15 cellular contexts compared by ENCODE assay signal in the genomic region with DNA sequence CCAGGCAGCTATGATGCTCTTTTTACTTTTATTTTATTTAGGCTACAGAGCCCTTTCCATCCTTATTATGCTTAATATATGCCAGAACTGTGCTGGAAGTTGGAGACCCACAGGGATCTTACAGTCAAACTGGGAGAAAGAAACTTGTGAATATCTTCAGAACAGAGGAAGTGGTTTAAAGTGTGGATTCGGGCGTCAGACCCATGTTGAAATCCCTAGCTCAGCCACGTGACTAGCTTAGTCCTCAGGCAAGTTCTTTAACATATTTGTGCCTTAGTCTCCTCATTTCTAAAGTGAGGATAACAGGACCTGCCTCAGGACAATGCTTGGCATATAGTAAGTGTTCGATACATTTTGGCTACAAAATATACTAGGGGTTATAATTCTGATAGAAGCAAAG. TPM values are rescaled to one million over a fixed set of nuclear protein-coding genes. Genes with fewer than 3 reads are reported as not detected.
DNase-seq lines count a peak whose midpoint lies in the region; ATAC-seq and TF ChIP-seq lines count a peak whose summit lies in the region.
"Had no signal": no experiment of that assay in that cellular context is flagged by ENCODE, and none has a peak within 500 bp of the region (broad histone marks: within the 10 kb centered on the region; RNA-seq: fewer than 3 reads in every experiment).

No MANE protein-coding gene starts in this region.

- no peak overlapping the region for H3K27ac Mint-ChIP-seq in activated CD8-positive, alpha-beta memory T cell treated with anti-CD3 and anti-CD28 coated beads, Interleukin-2, amount 10 ng/mL, durations not matched to agents 7 days and 5 days
- H3K27ac Mint-ChIP-seq: activated B cell treated with CpG ODN at 0.5 μM for 24 hours, IgD-negative memory B cell, mesothelial cell of epicardium had no signal

- no peak overlapping the region for H3K4me3 Mint-ChIP-seq in activated CD8-positive, alpha-beta memory T cell treated with anti-CD3 and anti-CD28 coated beads, Interleukin-2, amount 10 ng/mL, durations not matched to agents 7 days and 5 days
- H3K4me3 Mint-ChIP-seq: activated B cell treated with CpG ODN at 0.5 μM for 24 hours, IgD-negative memory B cell, mesothelial cell of epicardium had no signal

- H3K27me3 Mint-ChIP-seq in activated CD8-positive, alpha-beta memory T cell treated with anti-CD3 and anti-CD28 coated beads, Interleukin-2, amount 10 ng/mL, durations not matched to agents 7 days and 5 days, result peaks cover 55% of the 10 kb centered on the region
- H3K27me3 Mint-ChIP-seq: activated B cell treated with CpG ODN at 0.5 μM for 24 hours, IgD-negative memory B cell had no signal

- peaks cover 3% of the 10 kb centered on the region for H3K36me3 Mint-ChIP-seq in activated CD8-positive, alpha-beta memory T cell treated with anti-CD3 and anti-CD28 coated beads, Interleukin-2, amount 10 ng/mL, durations not matched to agents 7 days and 5 days
- H3K36me3 Mint-ChIP-seq: IgD-negative memory B cell had no signal

- peaks cover 46% of the 10 kb centered on the region for H3K4me1 Mint-ChIP-seq in activated CD8-positive, alpha-beta memory T cell treated with anti-CD3 and anti-CD28 coated beads, Interleukin-2, amount 10 ng/mL, durations not matched to agents 7 days and 5 days
- H3K4me1 Mint-ChIP-seq: activated B cell treated with CpG ODN at 0.5 μM for 24 hours had no signal

- no peaks in the 10 kb centered on the region for H3K9me3 ChIP-seq in psoas muscle
- H3K9me3 ChIP-seq: heart right ventricle had no signal

- H3K27me3 ChIP-seq in psoas muscle (ENCODE audit: insufficient read depth in 3 of 3, low read length in 2 of 3), result no peaks in the 10 kb centered on the region

- CTCF ChIA-PET in activated CD8-positive, alpha-beta memory T cell treated with anti-CD3 and anti-CD28 coated beads, Interleukin-2, amount 10 ng/mL, durations not matched to agents 7 days and 5 days (lab: Charles Lee), result no interaction called here

- TF ChIP-seq CTCF in choroid plexus epithelial cell (conservative IDR thresholded peaks at IDR 0.05; ENCODE audit: low read depth, low read length) (no peak), psoas muscle (IDR thresholded peaks at IDR 0.05) (no peak)

- H3K9me3 Mint-ChIP-seq in activated CD8-positive, alpha-beta memory T cell treated with anti-CD3 and anti-CD28 coated beads, Interleukin-2, amount 10 ng/mL, durations not matched to agents 7 days and 5 days (ENCODE audit: low read depth), result no peaks in the 10 kb centered on the region
- H3K9me3 Mint-ChIP-seq: activated B cell treated with CpG ODN at 0.5 μM for 24 hours, IgD-negative memory B cell had no signal

- peaks cover 0 to 4% of the 10 kb centered on the region in 2 donors for H3K36me3 ChIP-seq in psoas muscle (ENCODE audit: insufficient read depth in 1 of 2, low read depth in 1 of 2)

- intact Hi-C loops in psoas muscle (cut with DNase I), result no loop called here

- peak overlapping the region; percentile 59 for H3K27ac ChIP-seq in psoas muscle

- H3K4me1 ChIP-seq in psoas muscle, result peaks cover 81% of the 10 kb centered on the region

- 59 to 78% (median 67%) methylated on average over 4 of the region's 4 CpGs for WGBS in psoas muscle, 3 donors

- ATAC-seq in activated CD8-positive, alpha-beta memory T cell treated with anti-CD3 and anti-CD28 coated beads, Interleukin-2, amount 10 ng/mL, durations not matched to agents 7 days and 5 days, result peak; percentile 24
- peak in 3 of 4 donors; percentile 25 to 44 (median 27) for ATAC-seq in psoas muscle

- DNase-seq in activated CD8-positive, alpha-beta memory T cell treated with anti-CD3 and anti-CD28 coated beads, Interleukin-2, amount 10 ng/mL, durations not matched to agents 7 days and 5 days, result peak; percentile 42
- no peak for DNase-seq in activated CD8-positive, alpha-beta memory T cell treated with anti-CD3 and anti-CD28 coated beads, Interleukin-2, amount 50 U/mL, for 48 hours
- DNase-seq in OCI-M1 (lab: John Stamatoyannopoulos, UW) (peak; percentile 81), choroid plexus epithelial cell (ENCODE audit: low read depth) (peak; percentile 78), psoas muscle (no peak), GM19240 (ENCODE audit: insufficient read length, low spot score) (no peak), DMS53 treated with DMSO at 0.1 percent for 48 hours (lab: John Stamatoyannopoulos, UW; ENCODE audit: unreplicated experiment) (no peak), activated gamma-delta T cell (lab: John Stamatoyannopoulos, UW) (no peak)
- DNase-seq: activated B cell treated with CpG ODN at 0.5 μM for 24 hours; EL; heart right ventricle; NCI-H2171 treated with DMSO at 0.1 percent for 48 hours; stimulated activated CD4-positive, alpha-beta T cell treated with anti-CD3 and anti-CD28 coated beads, Interleukin-4, amount 100 ng/mL, for 24 hours had no signal

- H3K4me3 ChIP-seq in choroid plexus epithelial cell (ENCODE audit: low read depth, low read length), result no peak overlapping the region
- no peak overlapping the region for H3K4me3 ChIP-seq in psoas muscle
- H3K4me3 ChIP-seq: heart right ventricle had no signal

RNA-seq across cellular contexts. Expression of gene MAP3K20, which starts 59.1 kb away (rescaled TPM):
- 10 to 100 TPM; 11.4 to 16.1 TPM for total RNA-seq in activated CD8-positive, alpha-beta memory T cell treated with anti-CD3 and anti-CD28 coated beads, Interleukin-2, amount 10 ng/mL, durations not matched to agents 7 days and 5 days
- 100 to 1,000 TPM; 366 to 533 (median 468) TPM for total RNA-seq in psoas muscle
- polyA plus RNA-seq in psoas muscle, result 100 to 1,000 TPM in 2 of 3 donors, 10 to 100 TPM in 1; 41.8 to 224 (median 112) TPM

Comparison
In these comparisons a context has a peak if more than half of its experiments do, and no peak if none do; other contexts are left out.
1. DNase-seq: peak in activated CD8-positive, alpha-beta memory T cell treated with anti-CD3 and anti-CD28 coated beads, Interleukin-2, amount 10 ng/mL, durations not matched to agents 7 days and 5 days (single experiment), OCI-M1 (single experiment) and choroid plexus epithelial cell (single experiment); none in activated CD8-positive, alpha-beta memory T cell treated with anti-CD3 and anti-CD28 coated beads, Interleukin-2, amount 50 U/mL, for 48 hours (single experiment), psoas muscle (0 of 2), GM19240 (single experiment), DMS53 treated with DMSO at 0.1 percent for 48 hours (single experiment) and activated gamma-delta T cell (single experiment).
2. RNA of gene MAP3K20, which starts 59.1 kb away (total RNA-seq): 366 to 533 TPM in psoas muscle; 11.4 to 16.1 TPM in activated CD8-positive, alpha-beta memory T cell treated with anti-CD3 and anti-CD28 coated beads, Interleukin-2, amount 10 ng/mL, durations not matched to agents 7 days and 5 days; every median in the first group is over 10 times any median in the second.